27 cellular contexts compared by ENCODE assay signal in genomic region chr9:4228142-4228541, GRCh38.
"Had no signal": no experiment of that assay in that cellular context is flagged by ENCODE, and none has a peak within 500 bp of the region (broad histone marks: within the 10 kb centered on the region; RNA-seq: fewer than 3 reads in every experiment).

No MANE protein-coding gene starts in this region.

- H3K4me1 ChIP-seq: adrenal gland, body of pancreas, breast epithelium had no signal

- ATAC-seq: activated CD4-positive, CD25-positive, alpha-beta regulatory T cell treated with anti-CD3 and anti-CD28 coated beads, Interleukin-2, amount 50 U/mL, for 24 hours; activated CD8-positive, alpha-beta T cell treated with anti-CD3 and anti-CD28 coated beads for 36 hours; activated T-cell treated with anti-CD3 and anti-CD28 coated beads, Interleukin-2, amount 50 U/mL, for 4 hours; activated T-helper 17 cell treated with anti-CD3 and anti-CD28 coated beads, Interleukin-2, amount 50 U/mL, for 72 hours; esophagus mucosa had no signal

- H3K36me3 Mint-ChIP-seq: activated naive CD8-positive, alpha-beta T cell had no signal

- DNase-seq: activated B cell treated with CpG ODN at 0.5 μM for 24 hours; activated CD4-positive, alpha-beta T cell treated with anti-CD3 and anti-CD28 coated beads for 48 hours; activated CD4-positive, alpha-beta T cell treated with anti-CD3 and anti-CD28 coated beads, Interleukin-2, amount 50 U/mL, for 1 hour; activated CD4-positive, alpha-beta T cell treated with anti-CD3 and anti-CD28 coated beads, Interleukin-2, amount 50 U/mL, for 48 hours; activated CD8-positive, alpha-beta memory T cell treated with anti-CD3 and anti-CD28 coated beads for 24 hours; activated CD8-positive, alpha-beta T cell treated with anti-CD3 and anti-CD28 coated beads for 36 hours; activated effector memory CD4-positive, alpha-beta T cell treated with Interleukin-2 at 50 U/mL for 16 hours; activated gamma-delta T cell treated with Interleukin-2 at 50 U/mL for 16 hours; activated naive CD4-positive, alpha-beta T cell treated with anti-CD3 and anti-CD28 coated beads, Interleukin-2, amount 50 U/mL, for 16 hours; activated naive CD4-positive, alpha-beta T cell treated with Interleukin-2 at 50 U/mL for 16 hours; activated T-cell treated with anti-CD3 and anti-CD28 coated beads, Interleukin-2, amount 50 U/mL, for 4 hours; adrenal gland; aorta; body of pancreas; dorsolateral prefrontal cortex; effector memory CD4-positive, alpha-beta T cell; endodermal cell had no signal

- H3K4me3 Mint-ChIP-seq: activated B cell treated with CpG ODN at 0.5 μM for 24 hours; activated CD8-positive, alpha-beta T cell treated with anti-CD3 and anti-CD28 coated beads for 36 hours; activated naive CD8-positive, alpha-beta T cell; activated T-cell treated with anti-CD3 and anti-CD28 coated beads, Interleukin-2, amount 50 U/mL, for 4 hours; activated T-helper 17 cell treated with anti-CD3 and anti-CD28 coated beads, Interleukin-2, amount 50 U/mL, for 72 hours; central memory CD8-positive, alpha-beta T cell; dendritic cell treated with granulocyte-macrophage colony-stimulating factor and Interleukin-4, amounts not matched to agents 40 ng/mL and 50 ng/mL, for 4 days; endodermal cell had no signal

- H3K9me3 ChIP-seq: adrenal gland, body of pancreas, breast epithelium had no signal

- H3K4me3 ChIP-seq: adrenal gland, body of pancreas, breast epithelium, cardiac muscle cell, coronary artery, dorsolateral prefrontal cortex had no signal

- H3K27me3 Mint-ChIP-seq: activated B cell treated with CpG ODN at 0.5 μM for 24 hours; activated CD8-positive, alpha-beta T cell treated with anti-CD3 and anti-CD28 coated beads for 36 hours; dendritic cell treated with granulocyte-macrophage colony-stimulating factor and Interleukin-4, amounts not matched to agents 40 ng/mL and 50 ng/mL, for 4 days had no signal

- H3K27me3 ChIP-seq: adrenal gland, body of pancreas, breast epithelium, cardiac muscle cell, dorsolateral prefrontal cortex had no signal

- H3K27ac ChIP-seq: adrenal gland, body of pancreas, breast epithelium, cardiac muscle cell, coronary artery, VCaP had no signal

- H3K27ac Mint-ChIP-seq: activated B cell treated with CpG ODN at 0.5 μM for 24 hours; activated CD8-positive, alpha-beta T cell treated with anti-CD3 and anti-CD28 coated beads for 36 hours; activated naive CD8-positive, alpha-beta T cell; activated T-helper 17 cell treated with anti-CD3 and anti-CD28 coated beads, Interleukin-2, amount 50 U/mL, for 72 hours; dendritic cell treated with granulocyte-macrophage colony-stimulating factor and Interleukin-4, amounts not matched to agents 40 ng/mL and 50 ng/mL, for 4 days; endodermal cell had no signal

- H3K9me3 Mint-ChIP-seq: activated B cell treated with CpG ODN at 0.5 μM for 24 hours; activated CD8-positive, alpha-beta T cell treated with anti-CD3 and anti-CD28 coated beads for 36 hours; activated T-cell treated with anti-CD3 and anti-CD28 coated beads, Interleukin-2, amount 50 U/mL, for 4 hours; activated T-helper 17 cell treated with anti-CD3 and anti-CD28 coated beads, Interleukin-2, amount 50 U/mL, for 72 hours; central memory CD8-positive, alpha-beta T cell; dendritic cell treated with granulocyte-macrophage colony-stimulating factor and Interleukin-4, amounts not matched to agents 40 ng/mL and 50 ng/mL, for 4 days had no signal

- H3K4me1 Mint-ChIP-seq: activated B cell treated with CpG ODN at 0.5 μM for 24 hours; activated T-helper 17 cell treated with anti-CD3 and anti-CD28 coated beads, Interleukin-2, amount 50 U/mL, for 72 hours; central memory CD8-positive, alpha-beta T cell had no signal

- H3K36me3 ChIP-seq: adrenal gland, breast epithelium, cardiac muscle cell had no signal
